Comparison of ENCODE assay signal across 11 cellular contexts in genomic region chr2:45890094-45890646, GRCh38.
DNase-seq lines count a peak whose midpoint lies in the region; ATAC-seq, FAIRE-seq and TF ChIP-seq lines count a peak whose summit lies in the region.
"Had no signal": no experiment of that assay in that cellular context is flagged by ENCODE, and none has a peak within 500 bp of the region (broad histone marks: within the 10 kb centered on the region; RNA-seq: fewer than 3 reads in every experiment).

No MANE protein-coding gene starts in this region.

- H3K4me1 ChIP-seq in body of pancreas (peaks cover 59% of the 10 kb centered on the region), small intestine (ENCODE audit: control insufficient read depth in 2 of 2, insufficient read depth in 1 of 2, low read depth in 1 of 2, low read length in 1 of 2) (peaks cover 7 to 17% of the 10 kb centered on the region in 2 donors)

- DNase-seq in body of pancreas: no peak
- DNase-seq in sciatic nerve (ENCODE audit: low spot score): no peak
- no peak for DNase-seq in small intestine
- no peak for DNase-seq in GDM1 (lab: John Stamatoyannopoulos, UW)
- no peak for DNase-seq in NCI-H345 treated with DMSO at 0.1 percent for 48 hours (lab: John Stamatoyannopoulos, UW; ENCODE audit: unreplicated experiment)
- DNase-seq: activated CD4-positive, CD25-positive, alpha-beta regulatory T cell had no signal

- no peak for FAIRE-seq in small intestine (lab: Jason Lieb, UNC)
- FAIRE-seq: endothelial cell of umbilical vein had no signal

- intact Hi-C loops in body of pancreas (cut with DNase I) (no loop called here), sciatic nerve (cut with DNase I) (no loop called here)

- H3K4me3 ChIP-seq in body of pancreas: no peak overlapping the region
- no peak overlapping the region for H3K4me3 ChIP-seq in small intestine (ENCODE audit: low read depth in 1 of 2, low read length in 2 of 2)
- H3K4me3 ChIP-seq: breast epithelium had no signal

- H3K9me3 ChIP-seq in body of pancreas: no peaks in the 10 kb centered on the region
- H3K9me3 ChIP-seq in small intestine (ENCODE audit: control insufficient read depth, low read depth): no peaks in the 10 kb centered on the region
- H3K9me3 ChIP-seq: breast epithelium had no signal

- no peak for TF ChIP-seq CTCF in body of pancreas (IDR thresholded peaks at IDR 0.05)

- WGBS in body of pancreas, 2 donors: 62 to 83% methylated on average over 8 of the region's 8 CpGs
- WGBS in small intestine, 3 donors: 80 to 83% (median 83%) methylated on average over 8 of the region's 8 CpGs

- H3K27ac ChIP-seq in body of pancreas: peak overlapping the region in 3 of 4 donors; percentile 70 to 78 (median 73)
- peak overlapping the region in 1 of 2 donors; percentile 22 for H3K27ac ChIP-seq in small intestine (ENCODE audit: low read depth in 1 of 2, low read length in 1 of 2)

- H3K27me3 ChIP-seq in body of pancreas: no peaks in the 10 kb centered on the region
- H3K27me3 ChIP-seq in small intestine (ENCODE audit: control insufficient read depth in 2 of 2, insufficient read depth in 2 of 2, low read length in 2 of 2): no peaks in the 10 kb centered on the region
- H3K27me3 ChIP-seq: breast epithelium had no signal

- ATAC-seq in GM18858 (IDR thresholded peaks at IDR 0.05; ENCODE audit: unreplicated experiment): peak; percentile 22
- ATAC-seq in HG03469 (IDR thresholded peaks at IDR 0.05; ENCODE audit: unreplicated experiment): peak; percentile 30
- no peak for ATAC-seq in body of pancreas
- ATAC-seq in sciatic nerve: peak; percentile 37
- ATAC-seq in HG03025 (IDR thresholded peaks at IDR 0.05; ENCODE audit: low FRiP score, unreplicated experiment): no peak

- peak in 1 of 3 donors; percentile 30 for TF ChIP-seq POLR2A in body of pancreas (IDR thresholded peaks at IDR 0.05)

- H3K36me3 ChIP-seq in body of pancreas (replicated peaks in 1 of 2; ENCODE audit: insufficient read depth in 1 of 2, low read depth in 2 of 2): no peaks in the 10 kb centered on the region
- no peaks in the 10 kb centered on the region for H3K36me3 ChIP-seq in small intestine (ENCODE audit: control insufficient read depth in 2 of 2, insufficient read depth in 2 of 2, low read length in 2 of 2)
- H3K36me3 ChIP-seq: breast epithelium had no signal

Comparison
In these comparisons a context has a peak if more than half of its experiments do, and no peak if none do; other contexts are left out.
1. ATAC-seq: peak in GM18858 (single experiment), HG03469 (single experiment) and sciatic nerve (single experiment); none in body of pancreas (single experiment) and HG03025 (single experiment).